In genomic region chrX:1392376-1393130, GRCh38 we compare ENCODE assay signal across 8 cellular contexts. TPM values are rescaled to one million over a fixed set of nuclear protein-coding genes. Genes with fewer than 3 reads are reported as not detected.
A peak's percentile ranks its signal among the peaks of the same experiment; 100 is the strongest.
DNase-seq lines count a peak whose midpoint lies in the region; ATAC-seq and TF ChIP-seq lines count a peak whose summit lies in the region.

No MANE protein-coding gene starts in this region.

- H3K9ac ChIP-seq in endodermal cell (ENCODE audit: extremely low read depth, low read length, poor library complexity, severe bottlenecking): peak overlapping the region; percentile 82

- peak; percentile 53 for DNase-seq in activated T-cell treated with anti-CD3 and anti-CD28 coated beads for 48 hours (ENCODE audit: low read depth)
- no peak for DNase-seq in activated T-cell treated with anti-CD3 and anti-CD28 coated beads for 4 hours
- peak; percentile 39 for DNase-seq in SK-N-DZ (ENCODE audit: low spot score)
- peak; percentile 86 for DNase-seq in endodermal cell
- DNase-seq in AML-193 (lab: John Stamatoyannopoulos, UW): no peak

- no peaks in the 10 kb centered on the region for H3K27me3 ChIP-seq in endodermal cell (ENCODE audit: control insufficient read depth, insufficient read depth, low read length, poor library complexity, severe bottlenecking)

- no peaks in the 10 kb centered on the region for H3K27me3 Mint-ChIP-seq in endodermal cell (ENCODE audit: insufficient read depth)

- H3K27ac ChIP-seq in endodermal cell (ENCODE audit: low read depth, low read length): peak overlapping the region; percentile 97
- peak overlapping the region; percentile 99 for H3K27ac ChIP-seq in mesodermal cell (ENCODE audit: low read depth, low read length, severe bottlenecking)
- H3K27ac ChIP-seq in temporal lobe (ENCODE audit: low read depth, low read length): peak overlapping the region; percentile 94

- peak; percentile 22 for ATAC-seq in HG03025 (IDR thresholded peaks at IDR 0.05; ENCODE audit: low FRiP score, unreplicated experiment)

- H3K27ac Mint-ChIP-seq in endodermal cell: peak overlapping the region; percentile 87

- peaks cover 3% of the 10 kb centered on the region for H3K4me1 ChIP-seq in endodermal cell (ENCODE audit: control insufficient read depth, insufficient read depth, low read length)
- peaks cover 36% of the 10 kb centered on the region for H3K4me1 ChIP-seq in mesodermal cell (ENCODE audit: control insufficient read depth, insufficient read depth, low read length, poor library complexity, severe bottlenecking)

- H3K36me3 Mint-ChIP-seq in endodermal cell (ENCODE audit: low read depth): peaks cover 57% of the 10 kb centered on the region

- H3K9me3 ChIP-seq in endodermal cell (ENCODE audit: control insufficient read depth, low read length) (no peaks in the 10 kb centered on the region), mesodermal cell (ENCODE audit: control insufficient read depth, low read length) (no peaks in the 10 kb centered on the region)

- H3K4me3 ChIP-seq in endodermal cell (ENCODE audit: low read length) (peak overlapping the region; percentile 96), mesodermal cell (ENCODE audit: extremely low read depth, insufficient read depth, low read length, poor library complexity, severe bottlenecking) (peak overlapping the region; percentile 99)

- peaks cover 7% of the 10 kb centered on the region for H3K4me1 Mint-ChIP-seq in endodermal cell

- no peaks in the 10 kb centered on the region for H3K9me3 Mint-ChIP-seq in endodermal cell

- peaks cover 55% of the 10 kb centered on the region for H3K36me3 ChIP-seq in endodermal cell (ENCODE audit: control insufficient read depth, insufficient read depth, low read length)
- peaks cover 64% of the 10 kb centered on the region for H3K36me3 ChIP-seq in mesodermal cell (ENCODE audit: control insufficient read depth, insufficient read depth, low read length)

- no peak for TF ChIP-seq CTCF in endodermal cell (conservative IDR thresholded peaks at IDR 0.05)

- H3K4me3 Mint-ChIP-seq in endodermal cell: peak overlapping the region; percentile 90

- 0% methylated on average over 19 to 66 of the region's 78 CpGs for WGBS in endodermal cell (ENCODE audit: insufficient coverage in 1 of 2, insufficient read length in 1 of 2), 2 experiments
- WGBS in mesodermal cell (ENCODE audit: insufficient coverage in 2 of 2), 2 experiments: 0% methylated on average over 29 to 37 of the region's 78 CpGs

RNA-seq across cellular contexts. Expression of gene SLC25A6, which starts 0.6 kb away (rescaled TPM):
- polyA plus RNA-seq in SK-N-DZ (2014; cell fraction: cytosol; rRNA removed): 202 and 230 TPM in 2 replicates
- 91.3 and 119 TPM in 2 replicates for polyA plus RNA-seq in SK-N-DZ (2014; cell fraction: nucleus; rRNA removed)
- total RNA-seq in endodermal cell: 100 to 1,000 TPM; 424 to 429 TPM
- 420 TPM for polyA plus RNA-seq in endodermal cell (2013, experiment 1 of 2)
- polyA plus RNA-seq in endodermal cell (2013, experiment 2 of 2): 381 TPM
- polyA plus RNA-seq in mesodermal cell (2013, experiment 1 of 2): 448 TPM
- polyA plus RNA-seq in mesodermal cell (2013, experiment 2 of 2): 385 TPM
- total RNA-seq in temporal lobe: 86.3 TPM

RNA-seq across cellular contexts. Expression of gene IL3RA, which starts 56.0 kb away (rescaled TPM):
- polyA plus RNA-seq in SK-N-DZ (2014; cell fraction: cytosol; rRNA removed): not detected in 2 replicates
- not detected in 2 replicates for polyA plus RNA-seq in SK-N-DZ (2014; cell fraction: nucleus; rRNA removed)
- total RNA-seq in endodermal cell (not detected), temporal lobe (1.7 TPM)
- polyA plus RNA-seq in endodermal cell (2013, experiment 1 of 2): 0.14 TPM
- polyA plus RNA-seq in endodermal cell (2013, experiment 2 of 2): not detected
- polyA plus RNA-seq in mesodermal cell (2013, experiment 1 of 2): 3.2 TPM
- 1.7 TPM for polyA plus RNA-seq in mesodermal cell (2013, experiment 2 of 2)

Comparison
In these comparisons a context has a peak if more than half of its experiments do, and no peak if none do; other contexts are left out.
1. DNase-seq: peak in activated T-cell treated with anti-CD3 and anti-CD28 coated beads for 48 hours (single experiment), SK-N-DZ (single experiment) and endodermal cell (single experiment); none in activated T-cell treated with anti-CD3 and anti-CD28 coated beads for 4 hours (single experiment) and AML-193 (0 of 2).
2. Peak in every context shown above with its lines, with median percentiles within 50 percentile points of each other: H3K27ac ChIP-seq.